In genomic region chr1:230253150-230253549, GRCh38 we compare ENCODE assay signal across 1 cellular context.
TF ChIP-seq lines count a peak whose summit lies in the region.

No MANE protein-coding gene starts in this region.

TF ChIP-seq in HepG2, 621 proteins besides CTCF, POLR2A, EP300 and RAD21:
- TF ChIP-seq, protein P1, sequence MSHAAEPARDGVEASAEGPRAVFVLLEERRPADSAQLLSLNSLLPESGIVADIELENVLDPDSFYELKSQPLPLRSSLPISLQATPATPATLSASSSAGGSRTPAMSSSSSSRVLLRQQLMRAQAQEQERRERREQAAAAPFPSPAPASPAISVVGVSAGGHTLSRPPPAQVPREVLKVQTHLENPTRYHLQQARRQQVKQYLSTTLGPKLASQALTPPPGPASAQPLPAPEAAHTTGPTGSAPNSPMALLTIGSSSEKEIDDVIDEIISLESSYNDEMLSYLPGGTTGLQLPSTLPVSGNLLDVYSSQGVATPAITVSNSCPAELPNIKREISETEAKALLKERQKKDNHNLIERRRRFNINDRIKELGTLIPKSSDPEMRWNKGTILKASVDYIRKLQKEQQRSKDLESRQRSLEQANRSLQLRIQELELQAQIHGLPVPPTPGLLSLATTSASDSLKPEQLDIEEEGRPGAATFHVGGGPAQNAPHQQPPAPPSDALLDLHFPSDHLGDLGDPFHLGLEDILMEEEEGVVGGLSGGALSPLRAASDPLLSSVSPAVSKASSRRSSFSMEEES (CRISPR knock-in tag; IDR thresholded peaks at IDR 0.05) = no peak
- TF ChIP-seq MNT (IDR thresholded peaks at IDR 0.05) = peak; percentile 46; the same call in 1 of the 2 replicates
TF ChIP-seq in HepG2: peak in this region for 1.
